In the genomic region with DNA sequence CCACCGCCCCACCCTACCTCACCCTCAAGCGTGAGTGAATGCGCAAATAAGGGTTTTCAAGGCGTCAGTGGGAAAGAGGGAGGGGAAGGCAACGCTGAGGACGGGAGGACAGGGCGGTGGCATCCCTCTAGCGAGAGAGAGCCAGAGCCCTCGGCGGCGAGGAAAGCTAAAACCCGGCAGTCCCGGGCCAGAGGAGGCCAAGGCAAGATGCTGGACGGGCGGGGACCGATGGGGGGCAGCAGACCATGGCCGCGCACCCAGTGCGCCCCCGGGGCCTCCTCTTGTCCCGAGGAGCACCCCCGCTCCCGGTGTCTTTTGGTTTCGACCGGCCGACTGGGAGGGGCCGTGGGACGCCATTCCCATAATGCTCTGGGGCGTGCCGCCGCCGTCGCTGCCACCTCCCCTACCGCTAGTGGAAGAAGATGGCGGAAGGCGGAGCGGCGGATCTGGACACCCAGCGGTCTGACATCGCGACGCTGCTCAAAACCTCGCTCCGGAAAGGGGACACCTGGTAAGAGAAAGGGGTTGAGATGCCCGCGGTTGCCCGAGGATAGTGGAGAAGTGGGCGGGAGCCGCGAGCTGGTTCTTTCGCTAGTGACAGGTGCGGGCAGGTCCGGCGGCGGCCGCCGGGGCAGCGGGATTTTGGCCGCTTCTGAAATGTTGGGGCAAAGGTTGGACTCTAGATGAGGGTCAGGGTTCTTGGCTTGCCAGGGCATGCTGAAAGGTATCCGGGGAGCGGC, we compare ENCODE assay signal across 1 cellular context.
TF ChIP-seq lines count a peak whose summit lies in the region.

A gene (plus strand): TSS at position 412 of the 740 bp plus-strand sequence. CDS start 11 bp downstream, at position 423.

TF ChIP-seq in HepG2, 621 proteins besides CTCF, POLR2A, EP300 and RAD21 (continued from another document and continues in another):
- TF ChIP-seq, protein P1, sequence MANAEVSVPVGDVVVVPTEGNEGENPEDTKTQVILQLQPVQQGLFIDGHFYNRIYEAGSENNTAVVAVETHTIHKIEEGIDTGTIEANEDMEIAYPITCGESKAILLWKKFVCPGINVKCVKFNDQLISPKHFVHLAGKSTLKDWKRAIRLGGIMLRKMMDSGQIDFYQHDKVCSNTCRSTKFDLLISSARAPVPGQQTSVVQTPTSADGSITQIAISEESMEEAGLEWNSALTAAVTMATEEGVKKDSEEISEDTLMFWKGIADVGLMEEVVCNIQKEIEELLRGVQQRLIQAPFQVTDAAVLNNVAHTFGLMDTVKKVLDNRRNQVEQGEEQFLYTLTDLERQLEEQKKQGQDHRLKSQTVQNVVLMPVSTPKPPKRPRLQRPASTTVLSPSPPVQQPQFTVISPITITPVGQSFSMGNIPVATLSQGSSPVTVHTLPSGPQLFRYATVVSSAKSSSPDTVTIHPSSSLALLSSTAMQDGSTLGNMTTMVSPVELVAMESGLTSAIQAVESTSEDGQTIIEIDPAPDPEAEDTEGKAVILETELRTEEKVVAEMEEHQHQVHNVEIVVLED (CRISPR knock-in tag; IDR thresholded peaks at IDR 0.05; ENCODE audit: borderline replicate concordance), result peak; percentile 91
- no peak for TF ChIP-seq GZF1 (CRISPR knock-in tag; IDR thresholded peaks at IDR 0.05)
- TF ChIP-seq, protein P2, sequence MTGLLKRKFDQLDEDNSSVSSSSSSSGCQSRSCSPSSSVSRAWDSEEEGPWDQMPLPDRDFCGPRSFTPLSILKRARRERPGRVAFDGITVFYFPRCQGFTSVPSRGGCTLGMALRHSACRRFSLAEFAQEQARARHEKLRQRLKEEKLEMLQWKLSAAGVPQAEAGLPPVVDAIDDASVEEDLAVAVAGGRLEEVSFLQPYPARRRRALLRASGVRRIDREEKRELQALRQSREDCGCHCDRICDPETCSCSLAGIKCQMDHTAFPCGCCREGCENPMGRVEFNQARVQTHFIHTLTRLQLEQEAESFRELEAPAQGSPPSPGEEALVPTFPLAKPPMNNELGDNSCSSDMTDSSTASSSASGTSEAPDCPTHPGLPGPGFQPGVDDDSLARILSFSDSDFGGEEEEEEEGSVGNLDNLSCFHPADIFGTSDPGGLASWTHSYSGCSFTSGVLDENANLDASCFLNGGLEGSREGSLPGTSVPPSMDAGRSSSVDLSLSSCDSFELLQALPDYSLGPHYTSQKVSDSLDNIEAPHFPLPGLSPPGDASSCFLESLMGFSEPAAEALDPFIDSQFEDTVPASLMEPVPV (CRISPR knock-in tag; IDR thresholded peaks at IDR 0.05), result peak; percentile 79; the same call in 1 of the 2 replicates
- peak; percentile 86; the same call in 1 of the 2 replicates for TF ChIP-seq YEATS2 (CRISPR knock-in tag; IDR thresholded peaks at IDR 0.05; ENCODE audit: borderline replicate concordance)
- TF ChIP-seq ETV6 (CRISPR knock-in tag; conservative IDR thresholded peaks at IDR 0.05), result 0 out of 2 replicates have a peak, but pooled peaks have one; percentile 45
- TF ChIP-seq FOXA1 (IDR thresholded peaks at IDR 0.05), result no peak
- TF ChIP-seq FOXA1 (CRISPR knock-in tag; IDR thresholded peaks at IDR 0.05), result no peak
- TF ChIP-seq KDM5A (IDR thresholded peaks at IDR 0.05; ENCODE audit: borderline replicate concordance, low read length), result no peak; the same call in 1 of the 2 replicates
- TF ChIP-seq HMG20B (CRISPR knock-in tag; conservative IDR thresholded peaks at IDR 0.05), result no peak
- peak; percentile 43 for TF ChIP-seq ZNF891 (CRISPR knock-in tag; IDR thresholded peaks at IDR 0.05)
- TF ChIP-seq ZSCAN29 (CRISPR knock-in tag; conservative IDR thresholded peaks at IDR 0.05), result peak; percentile 93; the same call in 1 of the 2 replicates
- TF ChIP-seq, protein P3, sequence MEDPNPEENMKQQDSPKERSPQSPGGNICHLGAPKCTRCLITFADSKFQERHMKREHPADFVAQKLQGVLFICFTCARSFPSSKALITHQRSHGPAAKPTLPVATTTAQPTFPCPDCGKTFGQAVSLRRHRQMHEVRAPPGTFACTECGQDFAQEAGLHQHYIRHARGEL (CRISPR knock-in tag; IDR thresholded peaks at IDR 0.05), result no peak
- TF ChIP-seq ZNF720 (CRISPR knock-in tag; IDR thresholded peaks at IDR 0.05), result no peak
- TF ChIP-seq, protein P4, sequence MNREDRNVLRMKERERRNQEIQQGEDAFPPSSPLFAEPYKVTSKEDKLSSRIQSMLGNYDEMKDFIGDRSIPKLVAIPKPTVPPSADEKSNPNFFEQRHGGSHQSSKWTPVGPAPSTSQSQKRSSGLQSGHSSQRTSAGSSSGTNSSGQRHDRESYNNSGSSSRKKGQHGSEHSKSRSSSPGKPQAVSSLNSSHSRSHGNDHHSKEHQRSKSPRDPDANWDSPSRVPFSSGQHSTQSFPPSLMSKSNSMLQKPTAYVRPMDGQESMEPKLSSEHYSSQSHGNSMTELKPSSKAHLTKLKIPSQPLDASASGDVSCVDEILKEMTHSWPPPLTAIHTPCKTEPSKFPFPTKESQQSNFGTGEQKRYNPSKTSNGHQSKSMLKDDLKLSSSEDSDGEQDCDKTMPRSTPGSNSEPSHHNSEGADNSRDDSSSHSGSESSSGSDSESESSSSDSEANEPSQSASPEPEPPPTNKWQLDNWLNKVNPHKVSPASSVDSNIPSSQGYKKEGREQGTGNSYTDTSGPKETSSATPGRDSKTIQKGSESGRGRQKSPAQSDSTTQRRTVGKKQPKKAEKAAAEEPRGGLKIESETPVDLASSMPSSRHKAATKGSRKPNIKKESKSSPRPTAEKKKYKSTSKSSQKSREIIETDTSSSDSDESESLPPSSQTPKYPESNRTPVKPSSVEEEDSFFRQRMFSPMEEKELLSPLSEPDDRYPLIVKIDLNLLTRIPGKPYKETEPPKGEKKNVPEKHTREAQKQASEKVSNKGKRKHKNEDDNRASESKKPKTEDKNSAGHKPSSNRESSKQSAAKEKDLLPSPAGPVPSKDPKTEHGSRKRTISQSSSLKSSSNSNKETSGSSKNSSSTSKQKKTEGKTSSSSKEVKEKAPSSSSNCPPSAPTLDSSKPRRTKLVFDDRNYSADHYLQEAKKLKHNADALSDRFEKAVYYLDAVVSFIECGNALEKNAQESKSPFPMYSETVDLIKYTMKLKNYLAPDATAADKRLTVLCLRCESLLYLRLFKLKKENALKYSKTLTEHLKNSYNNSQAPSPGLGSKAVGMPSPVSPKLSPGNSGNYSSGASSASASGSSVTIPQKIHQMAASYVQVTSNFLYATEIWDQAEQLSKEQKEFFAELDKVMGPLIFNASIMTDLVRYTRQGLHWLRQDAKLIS (CRISPR knock-in tag; IDR thresholded peaks at IDR 0.05), result no peak
- 0 out of 2 replicates have a peak, but pooled peaks have one; percentile 39 for TF ChIP-seq ZNF670 (CRISPR knock-in tag; IDR thresholded peaks at IDR 0.05; ENCODE audit: borderline replicate concordance)
- peak; percentile 94 for TF ChIP-seq POLR2G (IDR thresholded peaks at IDR 0.05; ENCODE audit: low read depth, low read length)
- TF ChIP-seq, protein P5, sequence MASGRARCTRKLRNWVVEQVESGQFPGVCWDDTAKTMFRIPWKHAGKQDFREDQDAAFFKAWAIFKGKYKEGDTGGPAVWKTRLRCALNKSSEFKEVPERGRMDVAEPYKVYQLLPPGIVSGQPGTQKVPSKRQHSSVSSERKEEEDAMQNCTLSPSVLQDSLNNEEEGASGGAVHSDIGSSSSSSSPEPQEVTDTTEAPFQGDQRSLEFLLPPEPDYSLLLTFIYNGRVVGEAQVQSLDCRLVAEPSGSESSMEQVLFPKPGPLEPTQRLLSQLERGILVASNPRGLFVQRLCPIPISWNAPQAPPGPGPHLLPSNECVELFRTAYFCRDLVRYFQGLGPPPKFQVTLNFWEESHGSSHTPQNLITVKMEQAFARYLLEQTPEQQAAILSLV (CRISPR knock-in tag; IDR thresholded peaks at IDR 0.05; ENCODE audit: borderline replicate concordance), result no peak; the same call in 1 of the 2 replicates
- TF ChIP-seq, protein P6, sequence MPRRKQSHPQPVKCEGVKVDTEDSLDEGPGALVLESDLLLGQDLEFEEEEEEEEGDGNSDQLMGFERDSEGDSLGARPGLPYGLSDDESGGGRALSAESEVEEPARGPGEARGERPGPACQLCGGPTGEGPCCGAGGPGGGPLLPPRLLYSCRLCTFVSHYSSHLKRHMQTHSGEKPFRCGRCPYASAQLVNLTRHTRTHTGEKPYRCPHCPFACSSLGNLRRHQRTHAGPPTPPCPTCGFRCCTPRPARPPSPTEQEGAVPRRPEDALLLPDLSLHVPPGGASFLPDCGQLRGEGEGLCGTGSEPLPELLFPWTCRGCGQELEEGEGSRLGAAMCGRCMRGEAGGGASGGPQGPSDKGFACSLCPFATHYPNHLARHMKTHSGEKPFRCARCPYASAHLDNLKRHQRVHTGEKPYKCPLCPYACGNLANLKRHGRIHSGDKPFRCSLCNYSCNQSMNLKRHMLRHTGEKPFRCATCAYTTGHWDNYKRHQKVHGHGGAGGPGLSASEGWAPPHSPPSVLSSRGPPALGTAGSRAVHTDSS (CRISPR knock-in tag; conservative IDR thresholded peaks at IDR 0.05), result no peak
- peak; percentile 49; the same call in 1 of the 2 replicates for TF ChIP-seq ZSCAN31 (CRISPR knock-in tag; IDR thresholded peaks at IDR 0.05; ENCODE audit: low read depth)
- no peak for TF ChIP-seq SNRNP70 (IDR thresholded peaks at IDR 0.05; ENCODE audit: low read depth, low read length)
- TF ChIP-seq ARNTL (CRISPR knock-in tag; IDR thresholded peaks at IDR 0.05), result peak; percentile 72
- no peak; the same call in 1 of the 2 replicates for TF ChIP-seq EEA1 (CRISPR knock-in tag; IDR thresholded peaks at IDR 0.05; ENCODE audit: borderline replicate concordance)
- peak; percentile 61 for TF ChIP-seq DMAP1 (CRISPR knock-in tag; IDR thresholded peaks at IDR 0.05)
- TF ChIP-seq, protein P7, sequence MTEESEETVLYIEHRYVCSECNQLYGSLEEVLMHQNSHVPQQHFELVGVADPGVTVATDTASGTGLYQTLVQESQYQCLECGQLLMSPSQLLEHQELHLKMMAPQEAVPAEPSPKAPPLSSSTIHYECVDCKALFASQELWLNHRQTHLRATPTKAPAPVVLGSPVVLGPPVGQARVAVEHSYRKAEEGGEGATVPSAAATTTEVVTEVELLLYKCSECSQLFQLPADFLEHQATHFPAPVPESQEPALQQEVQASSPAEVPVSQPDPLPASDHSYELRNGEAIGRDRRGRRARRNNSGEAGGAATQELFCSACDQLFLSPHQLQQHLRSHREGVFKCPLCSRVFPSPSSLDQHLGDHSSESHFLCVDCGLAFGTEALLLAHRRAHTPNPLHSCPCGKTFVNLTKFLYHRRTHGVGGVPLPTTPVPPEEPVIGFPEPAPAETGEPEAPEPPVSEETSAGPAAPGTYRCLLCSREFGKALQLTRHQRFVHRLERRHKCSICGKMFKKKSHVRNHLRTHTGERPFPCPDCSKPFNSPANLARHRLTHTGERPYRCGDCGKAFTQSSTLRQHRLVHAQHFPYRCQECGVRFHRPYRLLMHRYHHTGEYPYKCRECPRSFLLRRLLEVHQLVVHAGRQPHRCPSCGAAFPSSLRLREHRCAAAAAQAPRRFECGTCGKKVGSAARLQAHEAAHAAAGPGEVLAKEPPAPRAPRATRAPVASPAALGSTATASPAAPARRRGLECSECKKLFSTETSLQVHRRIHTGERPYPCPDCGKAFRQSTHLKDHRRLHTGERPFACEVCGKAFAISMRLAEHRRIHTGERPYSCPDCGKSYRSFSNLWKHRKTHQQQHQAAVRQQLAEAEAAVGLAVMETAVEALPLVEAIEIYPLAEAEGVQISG (CRISPR knock-in tag; IDR thresholded peaks at IDR 0.05), result peak; percentile 99
- TF ChIP-seq ZSCAN30 (CRISPR knock-in tag; IDR thresholded peaks at IDR 0.05), result peak; percentile 84
- no peak for TF ChIP-seq TOE1 (CRISPR knock-in tag; IDR thresholded peaks at IDR 0.05)
- TF ChIP-seq ZNF430 (CRISPR knock-in tag; IDR thresholded peaks at IDR 0.05), result peak; percentile 92
- TF ChIP-seq JDP2 (CRISPR knock-in tag; IDR thresholded peaks at IDR 0.05; ENCODE audit: borderline replicate concordance), result no peak
- TF ChIP-seq ELF4 (CRISPR knock-in tag; IDR thresholded peaks at IDR 0.05; ENCODE audit: borderline replicate concordance), result 0 out of 2 replicates have a peak, but pooled peaks have one; percentile 3
- TF ChIP-seq JUND (CRISPR knock-in tag; IDR thresholded peaks at IDR 0.05), result peak; percentile 66; the same call in 1 of the 2 replicates
- peak; percentile 59; the same call in 1 of the 2 replicates for TF ChIP-seq ZNF121 (CRISPR knock-in tag; IDR thresholded peaks at IDR 0.05)
- TF ChIP-seq, protein P8, sequence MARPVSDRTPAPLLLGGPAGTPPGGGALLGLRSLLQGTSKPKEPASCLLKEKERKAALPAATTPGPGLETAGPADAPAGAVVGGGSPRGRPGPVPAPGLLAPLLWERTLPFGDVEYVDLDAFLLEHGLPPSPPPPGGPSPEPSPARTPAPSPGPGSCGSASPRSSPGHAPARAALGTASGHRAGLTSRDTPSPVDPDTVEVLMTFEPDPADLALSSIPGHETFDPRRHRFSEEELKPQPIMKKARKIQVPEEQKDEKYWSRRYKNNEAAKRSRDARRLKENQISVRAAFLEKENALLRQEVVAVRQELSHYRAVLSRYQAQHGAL (CRISPR knock-in tag; IDR thresholded peaks at IDR 0.05; ENCODE audit: not compliant biosample characterization), result no peak
- TF ChIP-seq SIX4 (CRISPR knock-in tag; IDR thresholded peaks at IDR 0.05), result peak; percentile 28; the same call in 1 of the 2 replicates
- no peak for TF ChIP-seq KAT2B (IDR thresholded peaks at IDR 0.05; ENCODE audit: borderline replicate concordance, low read depth, low read length)
- TF ChIP-seq CC2D1A (CRISPR knock-in tag; IDR thresholded peaks at IDR 0.05), result no peak
- TF ChIP-seq ZNF350 (CRISPR knock-in tag; IDR thresholded peaks at IDR 0.05; ENCODE audit: borderline replicate concordance, low read depth), result peak; percentile 98
- TF ChIP-seq, protein P9, sequence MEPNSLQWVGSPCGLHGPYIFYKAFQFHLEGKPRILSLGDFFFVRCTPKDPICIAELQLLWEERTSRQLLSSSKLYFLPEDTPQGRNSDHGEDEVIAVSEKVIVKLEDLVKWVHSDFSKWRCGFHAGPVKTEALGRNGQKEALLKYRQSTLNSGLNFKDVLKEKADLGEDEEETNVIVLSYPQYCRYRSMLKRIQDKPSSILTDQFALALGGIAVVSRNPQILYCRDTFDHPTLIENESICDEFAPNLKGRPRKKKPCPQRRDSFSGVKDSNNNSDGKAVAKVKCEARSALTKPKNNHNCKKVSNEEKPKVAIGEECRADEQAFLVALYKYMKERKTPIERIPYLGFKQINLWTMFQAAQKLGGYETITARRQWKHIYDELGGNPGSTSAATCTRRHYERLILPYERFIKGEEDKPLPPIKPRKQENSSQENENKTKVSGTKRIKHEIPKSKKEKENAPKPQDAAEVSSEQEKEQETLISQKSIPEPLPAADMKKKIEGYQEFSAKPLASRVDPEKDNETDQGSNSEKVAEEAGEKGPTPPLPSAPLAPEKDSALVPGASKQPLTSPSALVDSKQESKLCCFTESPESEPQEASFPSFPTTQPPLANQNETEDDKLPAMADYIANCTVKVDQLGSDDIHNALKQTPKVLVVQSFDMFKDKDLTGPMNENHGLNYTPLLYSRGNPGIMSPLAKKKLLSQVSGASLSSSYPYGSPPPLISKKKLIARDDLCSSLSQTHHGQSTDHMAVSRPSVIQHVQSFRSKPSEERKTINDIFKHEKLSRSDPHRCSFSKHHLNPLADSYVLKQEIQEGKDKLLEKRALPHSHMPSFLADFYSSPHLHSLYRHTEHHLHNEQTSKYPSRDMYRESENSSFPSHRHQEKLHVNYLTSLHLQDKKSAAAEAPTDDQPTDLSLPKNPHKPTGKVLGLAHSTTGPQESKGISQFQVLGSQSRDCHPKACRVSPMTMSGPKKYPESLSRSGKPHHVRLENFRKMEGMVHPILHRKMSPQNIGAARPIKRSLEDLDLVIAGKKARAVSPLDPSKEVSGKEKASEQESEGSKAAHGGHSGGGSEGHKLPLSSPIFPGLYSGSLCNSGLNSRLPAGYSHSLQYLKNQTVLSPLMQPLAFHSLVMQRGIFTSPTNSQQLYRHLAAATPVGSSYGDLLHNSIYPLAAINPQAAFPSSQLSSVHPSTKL (CRISPR knock-in tag; IDR thresholded peaks at IDR 0.05), result peak; percentile 73; the same call in 1 of the 2 replicates
- TF ChIP-seq ZFX (CRISPR knock-in tag; IDR thresholded peaks at IDR 0.05; ENCODE audit: low read depth), result peak; percentile 82
- TF ChIP-seq BRD4 (CRISPR knock-in tag; IDR thresholded peaks at IDR 0.05), result no peak
